ENCODE assay signal across 19 cellular contexts in genomic region chr18:45270289-45270771, GRCh38.
DNase-seq lines count a peak whose midpoint lies in the region; ATAC-seq lines count a peak whose summit lies in the region.
"Had no signal": no experiment of that assay in that cellular context is flagged by ENCODE, and none has a peak within 500 bp of the region (broad histone marks: within the 10 kb centered on the region; RNA-seq: fewer than 3 reads in every experiment).

No MANE protein-coding gene starts in this region.

- no peaks in the 10 kb centered on the region for H3K36me3 ChIP-seq in aorta (ENCODE audit: control insufficient read depth in 1 of 2, insufficient read depth in 2 of 2, low read length in 1 of 2)
- H3K36me3 ChIP-seq: BE2C had no signal

- H3K4me1 ChIP-seq in aorta (ENCODE audit: control insufficient read depth in 1 of 2, insufficient read depth in 2 of 2, low read length in 2 of 2), result no peaks in the 10 kb centered on the region
- H3K4me1 ChIP-seq: A549, BE2C had no signal

- no peaks in the 10 kb centered on the region for H3K27me3 ChIP-seq in aorta (ENCODE audit: control insufficient read depth in 1 of 2, insufficient read depth in 2 of 2, low read length in 1 of 2)
- H3K27me3 ChIP-seq: BE2C had no signal

- intact Hi-C loops in left colon (cut with DNase I, micrococcal nuclease), result no loop called here
- intact Hi-C loops in aorta (cut with DNase I), result no loop called here

- ATAC-seq in left colon (peak; percentile 95), GM18517 (IDR thresholded peaks at IDR 0.05; ENCODE audit: unreplicated experiment) (no peak), aorta (ENCODE audit: low FRiP score) (no peak)
- ATAC-seq: A549, HepG2 had no signal

- DNase-seq in AG08395 (ENCODE audit: low spot score), result peak; percentile 27
- peak; percentile 16 for DNase-seq in GM03348 (ENCODE audit: low spot score)
- DNase-seq in M059J (ENCODE audit: low read depth), result peak; percentile 26
- DNase-seq in left colon, result no peak
- no peak for DNase-seq in activated CD4-positive, alpha-beta T cell treated with anti-CD3 and anti-CD28 coated beads for 1 hour
- DNase-seq in GOT3 (lab: John Stamatoyannopoulos, UW), result no peak
- DNase-seq in aorta, result no peak
- DNase-seq: BE2C; C1 segment of cervical spinal cord; CD4-positive, CD25-positive, alpha-beta regulatory T cell; CD8-positive, alpha-beta memory T cell; COR-L47; GDM1; H9; KBM-7 had no signal

- no peaks in the 10 kb centered on the region for H3K9me3 ChIP-seq in aorta (ENCODE audit: control insufficient read depth, low read length)
- H3K9me3 ChIP-seq: BE2C had no signal

- no peak overlapping the region for H3K4me3 ChIP-seq in aorta (ENCODE audit: low read length in 2 of 2)
- H3K4me3 ChIP-seq: A549 had no signal

- no peak overlapping the region for H3K27ac ChIP-seq in aorta (ENCODE audit: low read depth in 1 of 2, low read length in 2 of 2)
- H3K27ac ChIP-seq: 22Rv1, A549 had no signal

Comparison
In these comparisons a context has a peak if more than half of its experiments do, and no peak if none do; other contexts are left out.
1. DNase-seq: peak in AG08395 (single experiment), GM03348 (single experiment) and M059J (single experiment); none in left colon (0 of 2), activated CD4-positive, alpha-beta T cell treated with anti-CD3 and anti-CD28 coated beads for 1 hour (single experiment), GOT3 (single experiment) and aorta (0 of 2).